In the genomic region with DNA sequence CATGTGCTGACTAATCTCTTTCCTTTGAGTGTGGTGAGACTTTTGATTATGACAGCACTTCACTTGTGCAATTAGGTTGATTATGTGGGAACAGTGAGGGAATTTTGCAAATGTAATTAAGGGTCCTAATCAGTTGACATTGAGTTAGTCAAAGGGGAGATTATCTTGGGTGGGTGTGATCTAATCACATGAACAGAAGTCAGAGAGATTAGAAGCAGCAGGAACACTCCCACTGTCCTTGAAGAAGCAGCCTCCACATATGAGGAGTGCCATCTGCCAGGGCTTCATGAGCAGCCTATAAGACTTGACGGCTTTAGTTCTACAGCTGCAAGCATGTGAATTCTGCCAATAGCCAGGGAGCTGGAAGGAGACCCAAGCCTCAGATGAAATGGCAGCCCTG, we compare ENCODE assay signal across 18 cellular contexts.
DNase-seq lines count a peak whose midpoint lies in the region; TF ChIP-seq lines count a peak whose summit lies in the region.
"Had no signal": no experiment of that assay in that cellular context is flagged by ENCODE, and none has a peak within 500 bp of the region (broad histone marks: within the 10 kb centered on the region; RNA-seq: fewer than 3 reads in every experiment).

No MANE protein-coding gene starts in this region.

- H3K23ac ChIP-seq in mesendoderm (ENCODE audit: low read length) (no peak overlapping the region), neuronal stem cell (ENCODE audit: low read depth, low read length, poor library complexity) (no peak overlapping the region)

- DNase-seq in NCI-H2171 treated with DMSO at 0.1 percent for 48 hours (lab: John Stamatoyannopoulos, UW) (peak; percentile 63), NCI-H524 treated with DMSO at 0.1 percent for 48 hours (lab: John Stamatoyannopoulos, UW) (peak; percentile 89), WERI-Rb-1 (peak; percentile 62), mesendoderm (peak; percentile 93), NCI-H1694 (lab: John Stamatoyannopoulos, UW) (no peak), neuronal stem cell (ENCODE audit: low spot score) (no peak), DMS 273 (lab: John Stamatoyannopoulos, UW; ENCODE audit: unreplicated experiment) (no peak)
- no peak for DNase-seq in stimulated activated naive CD4-positive, alpha-beta T cell (lab: John Stamatoyannopoulos, UW)
- DNase-seq: ACHN; BE2C; C1 segment of cervical spinal cord; CD4-positive, CD25-positive, alpha-beta regulatory T cell; CD8-positive, alpha-beta memory T cell; COR-L47; DMS79; GDM1; HCEC 1CT had no signal

- H3K79me1 ChIP-seq in mesendoderm (ENCODE audit: low read length): no peaks in the 10 kb centered on the region
- H3K79me1 ChIP-seq in neuronal stem cell (ENCODE audit: low read depth, low read length): peaks cover 2% of the 10 kb centered on the region

- H3K14ac ChIP-seq in neuronal stem cell (ENCODE audit: low read length): no peak overlapping the region

- H2BK5ac ChIP-seq in mesendoderm (ENCODE audit: low read length) (no peak overlapping the region), neuronal stem cell (ENCODE audit: low read length) (no peak overlapping the region)

- no peak overlapping the region for H2AFZ ChIP-seq in neuronal stem cell (ENCODE audit: low read length)
- H2AFZ ChIP-seq: GM23338 had no signal

- no peak overlapping the region for H3K4me3 ChIP-seq in WERI-Rb-1 (ENCODE audit: low read depth, low read length)
- no peak overlapping the region for H3K4me3 ChIP-seq in mesendoderm (ENCODE audit: low read length)
- H3K4me3 ChIP-seq in neuronal stem cell (ENCODE audit: low read length in 2 of 2): no peak overlapping the region
- H3K4me3 ChIP-seq: GM23338 had no signal

- H4K91ac ChIP-seq in neuronal stem cell (ENCODE audit: low read depth, low read length, poor library complexity): no peak overlapping the region

- H2BK15ac ChIP-seq in mesendoderm (replicated peaks; ENCODE audit: low read depth) (no peak overlapping the region), neuronal stem cell (ENCODE audit: low read length) (no peak overlapping the region)

- H3K27me3 ChIP-seq in WERI-Rb-1 (ENCODE audit: insufficient read depth, low read depth, severe bottlenecking) (no peaks in the 10 kb centered on the region), mesendoderm (ENCODE audit: insufficient read depth, low read length, poor library complexity) (no peaks in the 10 kb centered on the region), neuronal stem cell (ENCODE audit: control insufficient read depth in 3 of 3, insufficient read depth in 3 of 3, low read depth in 1 of 3, low read length in 3 of 3) (no peaks in the 10 kb centered on the region)
- H3K27me3 ChIP-seq: BE2C had no signal

- no peak overlapping the region for H3K56ac ChIP-seq in mesendoderm (ENCODE audit: low read length)

- H4K8ac ChIP-seq in mesendoderm (ENCODE audit: low read depth, low read length) (no peak overlapping the region), neuronal stem cell (ENCODE audit: low read depth, low read length) (no peak overlapping the region)

- WGBS in mesendoderm (ENCODE audit: extremely low coverage, insufficient coverage, low lambda C conversion rate): no CpG with 5 or more reads among the region's 1 CpG
- WGBS in neuronal stem cell (ENCODE audit: extremely low coverage in 2 of 2, insufficient read length in 2 of 2, insufficient replicate concordance in 1 of 2), 2 donors: no CpG with 5 or more reads among the region's 1 CpG

- H4K5ac ChIP-seq in mesendoderm (ENCODE audit: low read length): no peak overlapping the region

- H3K4ac ChIP-seq in mesendoderm (ENCODE audit: low read depth, low read length) (no peak overlapping the region), neuronal stem cell (ENCODE audit: low read length) (no peak overlapping the region)

- no peaks in the 10 kb centered on the region for H3K4me1 ChIP-seq in mesendoderm (ENCODE audit: control insufficient read depth, low read depth, low read length)
- H3K4me1 ChIP-seq in neuronal stem cell (ENCODE audit: control insufficient read depth in 2 of 2, insufficient read depth in 1 of 2, low read depth in 1 of 2, low read length in 2 of 2): no peaks in the 10 kb centered on the region
- H3K4me1 ChIP-seq: BE2C had no signal

- no peak overlapping the region for H3K9ac ChIP-seq in mesendoderm (ENCODE audit: low read length)
- H3K9ac ChIP-seq in neuronal stem cell (ENCODE audit: low read depth, low read length, poor library complexity): no peak overlapping the region

- H3K79me2 ChIP-seq in mesendoderm (ENCODE audit: control insufficient read depth, insufficient read depth, low read length): no peaks in the 10 kb centered on the region

- no peak for TF ChIP-seq CTCF in WERI-Rb-1 (IDR thresholded peaks at IDR 0.05; ENCODE audit: low read depth, low read length)

- H3K4me2 ChIP-seq in mesendoderm (ENCODE audit: low read length) (no peak overlapping the region), neuronal stem cell (ENCODE audit: insufficient read depth, low read length, poor library complexity, severe bottlenecking) (no peak overlapping the region)
- H3K4me2 ChIP-seq: GM23338 had no signal

- no peak overlapping the region for H2BK12ac ChIP-seq in neuronal stem cell (ENCODE audit: low read length)

- no peak overlapping the region for H2AK5ac ChIP-seq in mesendoderm (ENCODE audit: low read length)
- no peak overlapping the region for H2AK5ac ChIP-seq in neuronal stem cell (ENCODE audit: low read depth, low read length)

- H3K18ac ChIP-seq in mesendoderm (ENCODE audit: low read length) (no peak overlapping the region), neuronal stem cell (ENCODE audit: low read length) (no peak overlapping the region)

- H2BK120ac ChIP-seq in mesendoderm (ENCODE audit: low read depth, low read length) (no peak overlapping the region), neuronal stem cell (ENCODE audit: low read depth, low read length) (no peak overlapping the region)

- H3K9me3 ChIP-seq in WERI-Rb-1 (ENCODE audit: severe bottlenecking) (peaks cover 7% of the 10 kb centered on the region), neuronal stem cell (replicated peaks in 1 of 2; ENCODE audit: control insufficient read depth in 2 of 2, insufficient read depth in 1 of 2, low read depth in 1 of 2, low read length in 2 of 2) (peaks cover 2 to 13% of the 10 kb centered on the region in 2 donors)
- H3K9me3 ChIP-seq: BE2C had no signal

- H3K36me3 ChIP-seq in WERI-Rb-1: no peaks in the 10 kb centered on the region
- H3K36me3 ChIP-seq in mesendoderm (ENCODE audit: control insufficient read depth, insufficient read depth, low read length): no peaks in the 10 kb centered on the region
- no peaks in the 10 kb centered on the region for H3K36me3 ChIP-seq in neuronal stem cell (replicated peaks in 1 of 2; ENCODE audit: control insufficient read depth in 2 of 2, insufficient read depth in 2 of 2, low read length in 2 of 2)
- H3K36me3 ChIP-seq: BE2C had no signal

- no peak overlapping the region for H3K27ac ChIP-seq in WERI-Rb-1
- H3K27ac ChIP-seq in mesendoderm (ENCODE audit: low read depth, low read length): no peak overlapping the region
- H3K27ac ChIP-seq in neuronal stem cell (replicated peaks; ENCODE audit: low read length): no peak overlapping the region

Comparison
In these comparisons a context has a peak if more than half of its experiments do, and no peak if none do; other contexts are left out.
1. DNase-seq: peak in NCI-H2171 treated with DMSO at 0.1 percent for 48 hours (single experiment), NCI-H524 treated with DMSO at 0.1 percent for 48 hours (single experiment), WERI-Rb-1 (single experiment) and mesendoderm (single experiment); none in NCI-H1694 (single experiment), neuronal stem cell (single experiment), stimulated activated naive CD4-positive, alpha-beta T cell (0 of 6) and DMS 273 (single experiment).